8 cellular contexts compared by ENCODE assay signal in genomic region chr15:38817427-38818155, GRCh38.
DNase-seq lines count a peak whose midpoint lies in the region; ATAC-seq and TF ChIP-seq lines count a peak whose summit lies in the region.

No MANE protein-coding gene starts in this region.

- no peak overlapping the region for H3K9ac ChIP-seq in neural progenitor cell

- no peaks in the 10 kb centered on the region for H3K9me3 Mint-ChIP-seq in neural progenitor cell

- TF ChIP-seq CTCF in fibroblast of mammary gland (conservative IDR thresholded peaks at IDR 0.05; ENCODE audit: control insufficient read depth, insufficient read depth, low read depth, low read length), result peak; percentile 98
- peak; percentile 99 for TF ChIP-seq CTCF in neural progenitor cell (IDR thresholded peaks at IDR 0.05)

- H3K9me3 ChIP-seq in neural progenitor cell (ENCODE audit: low read depth), result no peaks in the 10 kb centered on the region

- no peaks in the 10 kb centered on the region for H3K36me3 Mint-ChIP-seq in neural progenitor cell

- peaks cover 15% of the 10 kb centered on the region for H3F3A ChIP-seq in neural progenitor cell (ENCODE audit: low read depth)

- peaks cover 21% of the 10 kb centered on the region for H3K4me1 Mint-ChIP-seq in neural progenitor cell

- DNase-seq in DMS 273 treated with DMSO at 0.1 percent for 48 hours (lab: John Stamatoyannopoulos, UW), result peak; percentile 23
- peak; percentile 76 for DNase-seq in OCI-M1 (lab: John Stamatoyannopoulos, UW)
- DNase-seq in activated T-cell treated with anti-CD3 and anti-CD28 coated beads, Interleukin-2, amount 50 U/mL, for 48 hours, result peak; percentile 91 to 92
- peak; percentile 50 for DNase-seq in fibroblast of mammary gland (ENCODE audit: low read depth)
- DNase-seq in neural progenitor cell (ENCODE audit: low spot score), result peak; percentile 84
- DNase-seq in stromal cell of bone marrow (ENCODE audit: low read depth), result peak; percentile 17

- no peaks in the 10 kb centered on the region for H3K79me2 ChIP-seq in neural progenitor cell (ENCODE audit: low read depth)

- no peaks in the 10 kb centered on the region for H3K27me3 ChIP-seq in neural progenitor cell

- ATAC-seq in GM19467 (IDR thresholded peaks at IDR 0.05; ENCODE audit: unreplicated experiment) (peak; percentile 93), HG03558 (IDR thresholded peaks at IDR 0.05; ENCODE audit: extremely low read depth, unreplicated experiment) (peak; percentile 64)

- H4K20me1 ChIP-seq in neural progenitor cell (ENCODE audit: low read depth), result no peaks in the 10 kb centered on the region

- no peak overlapping the region for H2AFZ ChIP-seq in neural progenitor cell (replicated peaks)

- H3K27me3 Mint-ChIP-seq in neural progenitor cell (ENCODE audit: insufficient read depth, low read depth), result peaks cover 19% of the 10 kb centered on the region

- no peak overlapping the region for H3K27ac ChIP-seq in neural progenitor cell

- H3K27ac Mint-ChIP-seq in neural progenitor cell, result no peak overlapping the region

- H3K4me3 Mint-ChIP-seq in neural progenitor cell, result no peak overlapping the region

- H3K4me3 ChIP-seq in fibroblast of mammary gland (ENCODE audit: control insufficient read depth, low read depth, low read length) (no peak overlapping the region), neural progenitor cell (no peak overlapping the region)

- H3K36me3 ChIP-seq in neural progenitor cell, result no peaks in the 10 kb centered on the region

- H3K4me1 ChIP-seq in neural progenitor cell, result peaks cover 14% of the 10 kb centered on the region

- H3K4me2 ChIP-seq in neural progenitor cell, result no peak overlapping the region

Comparison
In these comparisons a context has a peak if more than half of its experiments do, and no peak if none do; other contexts are left out.
1. DNase-seq: peak in every context shown above with its lines; median percentile 92 in activated T-cell treated with anti-CD3 and anti-CD28 coated beads, Interleukin-2, amount 50 U/mL, for 48 hours; 84 in neural progenitor cell; 76 in OCI-M1; 50 in fibroblast of mammary gland; 23 in DMS 273 treated with DMSO at 0.1 percent for 48 hours; 17 in stromal cell of bone marrow.